ENCODE assay signal across 17 cellular contexts in the genomic region with DNA sequence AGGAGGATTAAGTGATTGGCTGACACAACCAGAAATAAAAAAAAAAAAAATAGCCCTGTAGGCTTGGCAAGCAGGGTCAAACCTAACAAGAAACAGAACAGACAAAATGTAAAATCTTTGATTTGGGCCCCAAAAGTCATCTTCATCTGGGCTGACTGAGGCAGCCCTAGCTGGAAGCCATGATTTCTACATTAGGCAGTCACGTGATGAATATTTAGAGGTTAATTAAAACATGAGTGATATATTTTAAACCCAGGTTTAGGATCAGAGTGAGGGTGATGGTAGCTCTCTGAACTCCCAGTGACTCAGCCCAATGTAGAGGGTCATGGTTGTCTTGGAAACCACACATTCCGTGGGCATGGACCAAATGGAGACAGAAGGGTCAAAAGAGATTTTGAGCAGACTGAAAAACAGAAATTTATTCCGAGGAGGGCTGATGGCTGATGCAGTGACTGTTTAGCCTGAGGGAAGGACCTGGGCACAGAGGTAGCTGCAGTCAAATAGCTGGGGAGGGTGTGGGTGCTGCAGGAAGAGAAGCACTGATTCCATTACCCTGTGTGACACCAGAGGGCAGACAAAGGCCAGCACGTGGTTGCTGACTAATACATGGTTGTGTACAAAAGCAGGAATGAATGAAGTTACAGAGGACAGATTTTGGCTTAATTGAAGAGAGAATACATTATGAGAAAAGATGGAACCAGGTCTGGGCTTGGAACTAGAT.
DNase-seq lines count a peak whose midpoint lies in the region; TF ChIP-seq lines count a peak whose summit lies in the region.
"Had no signal": no experiment of that assay in that cellular context is flagged by ENCODE, and none has a peak within 500 bp of the region (broad histone marks: within the 10 kb centered on the region; RNA-seq: fewer than 3 reads in every experiment).

No MANE protein-coding gene starts in this region.

- intact Hi-C loops in Calu3 (cut with micrococcal nuclease; ENCODE audit: unreplicated experiment) (no loop called here), OCI-LY7 (cut with micrococcal nuclease; ENCODE audit: unreplicated experiment) (no loop called here)

- H3K4me1 ChIP-seq in OCI-LY7 (ENCODE audit: insufficient read depth, low read length, poor library complexity, severe bottlenecking): no peaks in the 10 kb centered on the region
- H3K4me1 ChIP-seq: Peyer's patch, spleen, tibial artery had no signal

- H3K4me3 Mint-ChIP-seq in Calu3 (ENCODE audit: low read depth, unreplicated experiment): no peak overlapping the region
- no peak overlapping the region for H3K4me3 Mint-ChIP-seq in mesothelial cell of epicardium
- H3K4me3 Mint-ChIP-seq: stimulated activated effector memory CD8-positive, alpha-beta T cell treated with anti-CD3 and anti-CD28 coated beads, Interleukin-12 subunit alpha, Interleukin-12 subunit beta, amount 100 ng/mL, for 72 hours had no signal

- POLR2A ChIA-PET in OCI-LY7 (lab: Charles Lee): no interaction called here

- no peaks in the 10 kb centered on the region for H3K36me3 Mint-ChIP-seq in Calu3 (ENCODE audit: insufficient read depth, unreplicated experiment)
- H3K36me3 Mint-ChIP-seq in mesothelial cell of epicardium: no peaks in the 10 kb centered on the region
- H3K36me3 Mint-ChIP-seq: stimulated activated effector memory CD8-positive, alpha-beta T cell treated with anti-CD3 and anti-CD28 coated beads, Interleukin-12 subunit alpha, Interleukin-12 subunit beta, amount 100 ng/mL, for 72 hours had no signal

- CTCF ChIA-PET in Calu3 (lab: Charles Lee) (no interaction called here), OCI-LY7 (lab: Charles Lee; ENCODE audit: unreplicated experiment) (no interaction called here)

- TF ChIP-seq CTCF in Calu3 (IDR thresholded peaks at IDR 0.05; ENCODE audit: unreplicated experiment) (no peak), OCI-LY7 (conservative IDR thresholded peaks at IDR 0.05; ENCODE audit: low read length) (peak; percentile 35; the same call in 1 of the 2 replicates), mesothelial cell of epicardium (IDR thresholded peaks at IDR 0.05; ENCODE audit: unreplicated experiment) (no peak)

- no peak overlapping the region for H3K4me2 ChIP-seq in OCI-LY7 (ENCODE audit: low read length)

- H3K79me2 ChIP-seq in OCI-LY7 (ENCODE audit: insufficient read depth, low read depth, low read length): no peaks in the 10 kb centered on the region

- no TSS peak for BruUV-seq in Calu3 (replicated peaks; lab: Mats Ljungman, UMichigan)
- no TSS peak for BruUV-seq in OCI-LY7 (replicated peaks; lab: Mats Ljungman, UMichigan)

- H2AFZ ChIP-seq in OCI-LY7 (ENCODE audit: low read length): no peak overlapping the region

- no peaks in the 10 kb centered on the region for H3K9me3 ChIP-seq in OCI-LY7 (ENCODE audit: low read length)
- H3K9me3 ChIP-seq: Peyer's patch, tibial artery had no signal

- no peaks in the 10 kb centered on the region for H3K9me2 ChIP-seq in OCI-LY7 (ENCODE audit: insufficient read depth, low read length)

- H3K9me3 Mint-ChIP-seq in Calu3 (ENCODE audit: low read depth, unreplicated experiment) (peaks cover 14% of the 10 kb centered on the region), mesothelial cell of epicardium (peaks cover 4% of the 10 kb centered on the region)

- no peak overlapping the region for H3K4me3 ChIP-seq in OCI-LY7 (ENCODE audit: low read depth, low read length, poor library complexity, severe bottlenecking)
- H3K4me3 ChIP-seq: cardiac muscle cell, dorsolateral prefrontal cortex, Peyer's patch, spleen, tibial artery had no signal

- H3K4me1 Mint-ChIP-seq in Calu3 (ENCODE audit: low read depth, unreplicated experiment): no peaks in the 10 kb centered on the region
- no peaks in the 10 kb centered on the region for H3K4me1 Mint-ChIP-seq in mesothelial cell of epicardium
- H3K4me1 Mint-ChIP-seq: stimulated activated effector memory CD8-positive, alpha-beta T cell treated with anti-CD3 and anti-CD28 coated beads, Interleukin-12 subunit alpha, Interleukin-12 subunit beta, amount 100 ng/mL, for 72 hours had no signal

- H3K27ac ChIP-seq in OCI-LY7 (ENCODE audit: low read depth, low read length, poor library complexity, severe bottlenecking): no peak overlapping the region
- H3K27ac ChIP-seq: cardiac muscle cell, Peyer's patch, spleen, tibial artery had no signal

- no peaks in the 10 kb centered on the region for H4K20me1 ChIP-seq in OCI-LY7 (ENCODE audit: insufficient read depth, low read length)

- DNase-seq in Calu3 (peak; percentile 38), HK-2 (ENCODE audit: unreplicated experiment) (peak; percentile 2), OCI-LY7 (ENCODE audit: low spot score) (no peak), iPS-NIHi11 (ENCODE audit: low spot score) (peak; percentile 11), mesothelial cell of epicardium (ENCODE audit: low spot score in 2 of 2, unreplicated experiment in 2 of 2) (no peak), MV-4-11 (lab: John Stamatoyannopoulos, UW) (no peak), UCSD-AML1 (lab: John Stamatoyannopoulos, UW; ENCODE audit: unreplicated experiment) (no peak), NOMO-1 treated with DMSO at 0.1 percent for 48 hours (lab: John Stamatoyannopoulos, UW; ENCODE audit: unreplicated experiment) (no peak)
- DNase-seq: AML-193, dorsolateral prefrontal cortex, left cardiac atrium, NCI-H1417 treated with DMSO at 0.1 percent for 48 hours, Peyer's patch, spleen, tibial artery had no signal

- no peaks in the 10 kb centered on the region for H3K27me3 Mint-ChIP-seq in Calu3 (ENCODE audit: unreplicated experiment)
- H3K27me3 Mint-ChIP-seq in mesothelial cell of epicardium (ENCODE audit: low read depth): no peaks in the 10 kb centered on the region

- no peaks in the 10 kb centered on the region for H3K36me3 ChIP-seq in OCI-LY7 (ENCODE audit: insufficient read depth, low read length)
- H3K36me3 ChIP-seq: cardiac muscle cell, Peyer's patch, spleen, tibial artery had no signal

- H3K27ac Mint-ChIP-seq in Calu3 (ENCODE audit: unreplicated experiment): no peak overlapping the region
- H3K27ac Mint-ChIP-seq in mesothelial cell of epicardium: no peak overlapping the region
- H3K27ac Mint-ChIP-seq: stimulated activated effector memory CD8-positive, alpha-beta T cell treated with anti-CD3 and anti-CD28 coated beads, Interleukin-12 subunit alpha, Interleukin-12 subunit beta, amount 100 ng/mL, for 72 hours had no signal

Comparison
In these comparisons a context has a peak if more than half of its experiments do, and no peak if none do; other contexts are left out.
1. DNase-seq: peak in Calu3 (single experiment), HK-2 (single experiment) and iPS-NIHi11 (single experiment); none in OCI-LY7 (single experiment), mesothelial cell of epicardium (0 of 2), MV-4-11 (single experiment), UCSD-AML1 (single experiment) and NOMO-1 treated with DMSO at 0.1 percent for 48 hours (single experiment).